Comparison of ENCODE assay signal across 33 cellular contexts in the genomic region with DNA sequence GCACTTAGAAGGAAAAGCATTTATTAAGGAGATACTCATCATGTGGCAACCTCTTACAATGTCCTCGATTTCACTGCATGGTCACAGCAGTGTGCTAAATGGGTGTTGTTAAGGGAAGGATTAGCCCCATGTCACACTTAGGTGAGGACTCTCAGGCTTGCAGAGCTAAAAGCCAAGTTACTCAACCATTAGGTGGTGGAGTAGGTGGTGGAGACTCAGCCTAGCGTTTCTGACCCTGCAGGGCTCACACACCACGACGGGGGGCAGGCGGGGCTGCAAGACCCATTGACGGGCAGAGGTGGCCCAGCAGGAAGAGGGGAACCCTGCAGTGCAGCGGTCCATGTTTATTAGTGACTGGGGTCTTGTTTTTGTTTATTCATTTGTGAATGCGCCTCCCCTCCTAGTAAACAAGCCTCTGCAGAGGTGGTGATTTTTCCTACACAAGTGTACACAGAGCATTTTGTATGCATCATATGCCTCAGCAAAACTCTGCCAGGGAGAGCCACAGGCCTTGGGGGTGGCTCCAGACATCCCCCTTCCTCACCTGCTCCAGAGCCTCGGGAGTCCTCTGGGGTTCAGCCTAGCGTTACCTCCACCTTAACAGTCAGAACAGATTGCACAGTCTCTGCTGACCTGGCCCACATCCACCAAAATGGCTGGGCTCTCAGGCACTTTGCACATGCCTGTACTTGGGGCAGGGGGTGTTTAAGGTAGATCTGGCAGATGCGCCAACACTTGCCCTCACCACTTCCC.
"Had no signal": no experiment of that assay in that cellular context is flagged by ENCODE, and none has a peak within 500 bp of the region (broad histone marks: within the 10 kb centered on the region; RNA-seq: fewer than 3 reads in every experiment).

No MANE protein-coding gene starts in this region.

- DNase-seq: activated CD4-positive, alpha-beta memory T cell treated with anti-CD3 and anti-CD28 coated beads, Interleukin-2, amount 10 ng/mL, durations not matched to agents 7 days and 5 days; activated CD4-positive, alpha-beta T cell treated with anti-CD3 and anti-CD28 coated beads for 1 hour; activated CD4-positive, alpha-beta T cell treated with anti-CD3 and anti-CD28 coated beads, Interleukin-2, amount 10 ng/mL, durations not matched to agents 7 days and 5 days; activated CD8-positive, alpha-beta memory T cell treated with anti-CD3 and anti-CD28 coated beads, Interleukin-2, amount 10 ng/mL, durations not matched to agents 7 days and 5 days; activated effector memory CD4-positive, alpha-beta T cell treated with Interleukin-2 at 50 U/mL for 16 hours; activated naive CD4-positive, alpha-beta T cell treated with anti-CD3 and anti-CD28 coated beads for 36 hours; activated naive CD8-positive, alpha-beta T cell treated with anti-CD3 and anti-CD28 coated beads for 36 hours; activated T-cell treated with anti-CD3 and anti-CD28 coated beads for 4 hours; activated T-cell treated with anti-CD3 and anti-CD28 coated beads, Interleukin-2, amount 50 U/mL, for 72 hours; adrenal gland; caudate nucleus; foreskin keratinocyte; left ventricle myocardium inferior; occipital lobe; stimulated activated CD4-positive, alpha-beta T cell treated with anti-CD3 and anti-CD28 coated beads, Interleukin-1b, Interleukin-23, amount 100 ng/mL, for 48 hours; stimulated activated CD4-positive, alpha-beta T cell treated with anti-CD3 and anti-CD28 coated beads, Interleukin-4, amount 100 ng/mL, for 4 hours; stimulated activated CD8-positive, alpha-beta memory T cell treated with anti-CD3 and anti-CD28 coated beads, Interleukin-4, amount 100 ng/mL, for 48 hours; stimulated activated naive CD8-positive, alpha-beta T cell treated with anti-CD3 and anti-CD28 coated beads, Interleukin-15, amount 100 ng/mL, for 72 hours; T-helper 17 cell; T1000; thyroid gland had no signal

- H3K4me3 Mint-ChIP-seq: activated CD4-positive, alpha-beta memory T cell treated with anti-CD3 and anti-CD28 coated beads, Interleukin-2, amount 10 ng/mL, durations not matched to agents 7 days and 5 days; activated CD4-positive, alpha-beta T cell treated with anti-CD3 and anti-CD28 coated beads, Interleukin-2, amount 10 ng/mL, durations not matched to agents 7 days and 5 days; activated CD8-positive, alpha-beta memory T cell treated with anti-CD3 and anti-CD28 coated beads, Interleukin-2, amount 10 ng/mL, durations not matched to agents 7 days and 5 days; activated naive CD4-positive, alpha-beta T cell treated with anti-CD3 and anti-CD28 coated beads for 36 hours; activated naive CD8-positive, alpha-beta T cell treated with anti-CD3 and anti-CD28 coated beads for 36 hours; activated T-cell treated with anti-CD3 and anti-CD28 coated beads, Interleukin-2, amount 50 U/mL, for 72 hours; dendritic cell treated with granulocyte-macrophage colony-stimulating factor and Interleukin-4, amounts not matched to agents 40 ng/mL and 50 ng/mL, for 4 days; nephron; stimulated activated memory B cell treated with anti-CD40 and anti-IgM and Interleukin-4, amounts not matched to agents 10 μg/mL and 1 μg/mL and 100 μg/mL, for 72 hours; stimulated activated naive CD8-positive, alpha-beta T cell treated with anti-CD3 and anti-CD28 coated beads, Interleukin-15, amount 100 ng/mL, for 72 hours; T-helper 17 cell; WTC11 had no signal

- H3K4me1 ChIP-seq: adrenal gland, esophagus muscularis mucosa, foreskin keratinocyte, left ventricle myocardium inferior, right atrium auricular region, thyroid gland, upper lobe of left lung, vagina had no signal

- H3K4me3 ChIP-seq: adrenal gland, esophagus muscularis mucosa, left ventricle myocardium inferior, lung, right atrium auricular region, smooth muscle cell, thyroid gland, upper lobe of left lung, vagina had no signal

- H3K36me3 Mint-ChIP-seq: activated CD8-positive, alpha-beta memory T cell treated with anti-CD3 and anti-CD28 coated beads, Interleukin-2, amount 10 ng/mL, durations not matched to agents 7 days and 5 days; activated naive CD8-positive, alpha-beta T cell treated with anti-CD3 and anti-CD28 coated beads for 36 hours; stimulated activated memory B cell treated with anti-CD40 and anti-IgM and Interleukin-4, amounts not matched to agents 10 μg/mL and 1 μg/mL and 100 μg/mL, for 72 hours; WTC11 had no signal

- H3K4me1 Mint-ChIP-seq: activated CD4-positive, alpha-beta memory T cell treated with anti-CD3 and anti-CD28 coated beads, Interleukin-2, amount 10 ng/mL, durations not matched to agents 7 days and 5 days; activated CD4-positive, alpha-beta T cell treated with anti-CD3 and anti-CD28 coated beads, Interleukin-2, amount 10 ng/mL, durations not matched to agents 7 days and 5 days; activated CD8-positive, alpha-beta memory T cell treated with anti-CD3 and anti-CD28 coated beads, Interleukin-2, amount 10 ng/mL, durations not matched to agents 7 days and 5 days; activated naive CD8-positive, alpha-beta T cell treated with anti-CD3 and anti-CD28 coated beads for 36 hours; stimulated activated memory B cell treated with anti-CD40 and anti-IgM and Interleukin-4, amounts not matched to agents 10 μg/mL and 1 μg/mL and 100 μg/mL, for 72 hours; stimulated activated naive CD8-positive, alpha-beta T cell treated with anti-CD3 and anti-CD28 coated beads, Interleukin-15, amount 100 ng/mL, for 72 hours; T-helper 17 cell had no signal

- H3K4me2 ChIP-seq: smooth muscle cell had no signal

- ATAC-seq: activated CD8-positive, alpha-beta memory T cell treated with anti-CD3 and anti-CD28 coated beads, Interleukin-2, amount 10 ng/mL, durations not matched to agents 7 days and 5 days; activated T-cell treated with anti-CD3 and anti-CD28 coated beads, Interleukin-2, amount 50 U/mL, for 72 hours; foreskin keratinocyte; stimulated activated memory B cell treated with anti-CD40 and anti-IgM and Interleukin-4, amounts not matched to agents 10 μg/mL and 1 μg/mL and 100 μg/mL, for 72 hours; stimulated activated naive CD8-positive, alpha-beta T cell treated with anti-CD3 and anti-CD28 coated beads, Interleukin-15, amount 100 ng/mL, for 72 hours; T-helper 17 cell; WTC11 had no signal

- H3K9me3 Mint-ChIP-seq: activated CD4-positive, alpha-beta memory T cell treated with anti-CD3 and anti-CD28 coated beads, Interleukin-2, amount 10 ng/mL, durations not matched to agents 7 days and 5 days; activated CD4-positive, alpha-beta T cell treated with anti-CD3 and anti-CD28 coated beads, Interleukin-2, amount 10 ng/mL, durations not matched to agents 7 days and 5 days; activated naive CD4-positive, alpha-beta T cell treated with anti-CD3 and anti-CD28 coated beads for 36 hours; dendritic cell treated with granulocyte-macrophage colony-stimulating factor and Interleukin-4, amounts not matched to agents 40 ng/mL and 50 ng/mL, for 4 days; stimulated activated memory B cell treated with anti-CD40 and anti-IgM and Interleukin-4, amounts not matched to agents 10 μg/mL and 1 μg/mL and 100 μg/mL, for 72 hours; WTC11 had no signal

- H3K36me3 ChIP-seq: adrenal gland, esophagus muscularis mucosa, left ventricle myocardium inferior, right atrium auricular region, thyroid gland, upper lobe of left lung, vagina had no signal

- H3K27ac Mint-ChIP-seq: activated CD4-positive, alpha-beta memory T cell treated with anti-CD3 and anti-CD28 coated beads, Interleukin-2, amount 10 ng/mL, durations not matched to agents 7 days and 5 days; activated CD4-positive, alpha-beta T cell treated with anti-CD3 and anti-CD28 coated beads, Interleukin-2, amount 10 ng/mL, durations not matched to agents 7 days and 5 days; activated CD8-positive, alpha-beta memory T cell treated with anti-CD3 and anti-CD28 coated beads, Interleukin-2, amount 10 ng/mL, durations not matched to agents 7 days and 5 days; activated naive CD4-positive, alpha-beta T cell treated with anti-CD3 and anti-CD28 coated beads for 36 hours; activated naive CD8-positive, alpha-beta T cell treated with anti-CD3 and anti-CD28 coated beads for 36 hours; activated T-cell treated with anti-CD3 and anti-CD28 coated beads, Interleukin-2, amount 50 U/mL, for 72 hours; dendritic cell treated with granulocyte-macrophage colony-stimulating factor and Interleukin-4, amounts not matched to agents 40 ng/mL and 50 ng/mL, for 4 days; stimulated activated memory B cell treated with anti-CD40 and anti-IgM and Interleukin-4, amounts not matched to agents 10 μg/mL and 1 μg/mL and 100 μg/mL, for 72 hours; stimulated activated naive CD8-positive, alpha-beta T cell treated with anti-CD3 and anti-CD28 coated beads, Interleukin-15, amount 100 ng/mL, for 72 hours; T-helper 17 cell; WTC11 had no signal

- H3K9me3 ChIP-seq: adrenal gland, right atrium auricular region, thyroid gland, upper lobe of left lung, vagina had no signal

- H3K27me3 ChIP-seq: adrenal gland, foreskin keratinocyte, right atrium auricular region, thyroid gland, upper lobe of left lung, vagina had no signal

- H3K27ac ChIP-seq: adrenal gland, esophagus muscularis mucosa, foreskin keratinocyte, left ventricle myocardium inferior, right atrium auricular region, thyroid gland, upper lobe of left lung, vagina had no signal

- FAIRE-seq: astrocyte, islet of Langerhans had no signal
